12 cellular contexts compared by ENCODE assay signal in genomic region chrX:118520858-118521206, GRCh38. TPM values are rescaled to one million over a fixed set of nuclear protein-coding genes. Genes with fewer than 3 reads are reported as not detected.
DNase-seq lines count a peak whose midpoint lies in the region; ATAC-seq, FAIRE-seq and TF ChIP-seq lines count a peak whose summit lies in the region.
"Had no signal": no experiment of that assay in that cellular context is flagged by ENCODE, and none has a peak within 500 bp of the region (broad histone marks: within the 10 kb centered on the region; RNA-seq: fewer than 3 reads in every experiment).

No MANE protein-coding gene starts in this region.

- TF ChIP-seq CTCF in SK-N-SH (IDR thresholded peaks at IDR 0.05) (no peak), fibroblast of villous mesenchyme (IDR thresholded peaks at IDR 0.05; ENCODE audit: insufficient read depth, low read depth, low read length) (no peak), smooth muscle cell (IDR thresholded peaks at IDR 0.05; ENCODE audit: borderline replicate concordance, insufficient read depth, poor library complexity, severe bottlenecking) (no peak)

- H3K79me2 ChIP-seq in SK-N-SH (ENCODE audit: insufficient read depth) (peaks cover 8% of the 10 kb centered on the region), smooth muscle cell (ENCODE audit: low read depth) (no peaks in the 10 kb centered on the region)

- H3K27ac ChIP-seq in SK-N-SH (ENCODE audit: low read depth in 2 of 2, low read length in 1 of 2) (peak overlapping the region; percentile 39 to 98; a peak in 3 of 4 replicates), smooth muscle cell (ENCODE audit: low read depth) (peak overlapping the region; percentile 70), small intestine (ENCODE audit: low read depth in 1 of 2, low read length in 1 of 2) (no peak overlapping the region)

- H4K20me1 ChIP-seq in SK-N-SH (ENCODE audit: insufficient read depth), result no peaks in the 10 kb centered on the region
- no peaks in the 10 kb centered on the region for H4K20me1 ChIP-seq in smooth muscle cell (ENCODE audit: low read depth)

- peaks cover 3% of the 10 kb centered on the region for H3K36me3 Mint-ChIP-seq in activated CD4-positive, alpha-beta T cell treated with anti-CD3 and anti-CD28 coated beads for 36 hours (ENCODE audit: low read depth)

- H3K9me2 ChIP-seq in SK-N-SH, result no peaks in the 10 kb centered on the region

- no peaks in the 10 kb centered on the region for H3K9me3 Mint-ChIP-seq in activated CD4-positive, alpha-beta T cell treated with anti-CD3 and anti-CD28 coated beads for 36 hours (ENCODE audit: low read depth)
- H3K9me3 Mint-ChIP-seq: T-helper 1 cell treated with Interleukin-12 subunit alpha and Interleukin-12 subunit beta and Interleukin-4 antibody, amounts not matched to agents 30 μg/mL and 1 μg/mL, for 36 hours had no signal

- H3K27me3 ChIP-seq in SK-N-SH (ENCODE audit: insufficient read depth) (no peaks in the 10 kb centered on the region), smooth muscle cell (ENCODE audit: low read depth) (no peaks in the 10 kb centered on the region), small intestine (ENCODE audit: control insufficient read depth in 2 of 2, insufficient read depth in 2 of 2, low read length in 2 of 2) (no peaks in the 10 kb centered on the region)

- ATAC-seq in activated CD4-positive, alpha-beta T cell treated with anti-CD3 and anti-CD28 coated beads for 36 hours, result no peak

- peak overlapping the region; percentile 84 for H3K27ac Mint-ChIP-seq in activated CD4-positive, alpha-beta T cell treated with anti-CD3 and anti-CD28 coated beads for 36 hours
- H3K27ac Mint-ChIP-seq: T-helper 1 cell treated with Interleukin-12 subunit alpha and Interleukin-12 subunit beta and Interleukin-4 antibody, amounts not matched to agents 30 μg/mL and 1 μg/mL, for 36 hours had no signal

- POLR2A ChIA-PET in activated CD4-positive, alpha-beta T cell treated with anti-CD3 and anti-CD28 coated beads for 36 hours (lab: Charles Lee), result interaction anchor here (0.6 kb wide), 1 partner anchor 1043 kb away, joined by 5 read pairs; no protein-coding TSS in a partner anchor
- POLR2A ChIA-PET in SK-N-SH (lab: Yijun Ruan, JAX), result no interaction called here

- intact Hi-C loops in activated CD4-positive, alpha-beta T cell treated with anti-CD3 and anti-CD28 coated beads for 36 hours (cut with DNase I, micrococcal nuclease), result loop anchor here in 1 of 2 experiments (2.0 kb wide), 1 partner anchor 18 kb away; no protein-coding TSS in a partner anchor

- H3F3A ChIP-seq in SK-N-SH (replicated peaks; ENCODE audit: insufficient read depth), result peaks cover 12% of the 10 kb centered on the region
- H3F3A ChIP-seq in smooth muscle cell (ENCODE audit: low read depth), result no peaks in the 10 kb centered on the region

- H3K9ac ChIP-seq in SK-N-SH (peak overlapping the region; percentile 23; the same call in 1 of the 2 replicates), smooth muscle cell (ENCODE audit: low read depth) (peak overlapping the region; percentile 14)

- no peaks in the 10 kb centered on the region for H3K9me3 ChIP-seq in SK-N-SH
- no peaks in the 10 kb centered on the region for H3K9me3 ChIP-seq in smooth muscle cell (replicated peaks; ENCODE audit: low read depth)
- no peaks in the 10 kb centered on the region for H3K9me3 ChIP-seq in small intestine (ENCODE audit: control insufficient read depth, low read depth)

- no peak for DNase-seq in activated CD4-positive, alpha-beta T cell treated with anti-CD3 and anti-CD28 coated beads for 36 hours
- no peak for DNase-seq in activated CD4-positive, alpha-beta T cell treated with anti-CD3 and anti-CD28 coated beads, Interleukin-2, amount 50 U/mL, for 1 hour
- no peak for DNase-seq in SK-N-SH
- peak; percentile 31 for DNase-seq in fibroblast of villous mesenchyme (ENCODE audit: low read depth)
- no peak for DNase-seq in smooth muscle cell (lab: John Stamatoyannopoulos, UW; ENCODE audit: unreplicated experiment)
- no peak for DNase-seq in small intestine
- no peak for DNase-seq in stimulated activated CD4-positive, alpha-beta T cell treated with anti-CD3 and anti-CD28 coated beads, Interleukin-2, amount 100 ng/mL, for 48 hours
- no peak for DNase-seq in anterior cingulate cortex (lab: John Stamatoyannopoulos, UW)
- DNase-seq: 8988T, NCI-H2171 had no signal

- CTCF ChIA-PET in activated CD4-positive, alpha-beta T cell treated with anti-CD3 and anti-CD28 coated beads for 36 hours (lab: Charles Lee), result no interaction called here
- CTCF ChIA-PET in SK-N-SH (lab: Yijun Ruan, JAX), result interaction anchor here (1.0 kb wide), 1 partner anchor 81 kb away, joined by 3 read pairs; no protein-coding TSS in a partner anchor

- FAIRE-seq in small intestine (lab: Jason Lieb, UNC), result no peak
- FAIRE-seq: endothelial cell of umbilical vein had no signal

- no peak overlapping the region for H3K4me3 Mint-ChIP-seq in activated CD4-positive, alpha-beta T cell treated with anti-CD3 and anti-CD28 coated beads for 36 hours
- H3K4me3 Mint-ChIP-seq: T-helper 1 cell treated with Interleukin-12 subunit alpha and Interleukin-12 subunit beta and Interleukin-4 antibody, amounts not matched to agents 30 μg/mL and 1 μg/mL, for 36 hours had no signal

- H2AFZ ChIP-seq in SK-N-SH (ENCODE audit: low read depth) (no peak overlapping the region; the same call in 1 of the 2 replicates), smooth muscle cell (ENCODE audit: low read depth) (no peak overlapping the region)

- peaks cover 71% of the 10 kb centered on the region for H3K4me1 Mint-ChIP-seq in activated CD4-positive, alpha-beta T cell treated with anti-CD3 and anti-CD28 coated beads for 36 hours

- no peaks in the 10 kb centered on the region for H3K27me3 Mint-ChIP-seq in activated CD4-positive, alpha-beta T cell treated with anti-CD3 and anti-CD28 coated beads for 36 hours

- 16% methylated on average over 2 of the region's 2 CpGs for WGBS in SK-N-SH (ENCODE audit: low lambda C conversion rate)
- WGBS in smooth muscle cell (ENCODE audit: low lambda C conversion rate), result 45% methylated on average over 2 of the region's 2 CpGs
- WGBS in small intestine, 3 donors, result 69 to 84% (median 78%) methylated on average over 2 of the region's 2 CpGs

- H3K4me3 ChIP-seq in SK-N-SH (ENCODE audit: low read depth in 2 of 2, low read length in 1 of 2), result 0 out of 4 replicates have a peak overlapping the region, but pooled peaks of 1 of the 2 experiments have one; percentile 46
- no peak overlapping the region for H3K4me3 ChIP-seq in fibroblast of villous mesenchyme (ENCODE audit: low read depth, low read length)
- H3K4me3 ChIP-seq in smooth muscle cell, result no peak overlapping the region
- no peak overlapping the region for H3K4me3 ChIP-seq in small intestine (ENCODE audit: low read depth in 1 of 2, low read length in 2 of 2)

- H3K4me2 ChIP-seq in SK-N-SH, result peak overlapping the region; percentile 69
- peak overlapping the region; percentile 17 for H3K4me2 ChIP-seq in smooth muscle cell

- TF ChIP-seq EP300 in SK-N-SH (IDR thresholded peaks at IDR 0.05; ENCODE audit: borderline replicate concordance in 1 of 2, low read depth in 1 of 2, low read length in 1 of 2), result 0 out of 4 replicates have a peak, but pooled peaks of 1 of the 2 experiments have one; percentile 8

- no peak for TF ChIP-seq RAD21 in SK-N-SH (IDR thresholded peaks at IDR 0.05; ENCODE audit: low read length)

- H3K4me1 ChIP-seq in SK-N-SH (ENCODE audit: control insufficient read depth in 1 of 2, insufficient read depth in 2 of 2, low read depth in 1 of 2, low read length in 1 of 2) (peaks cover 0 to 24% of the 10 kb centered on the region in 2 experiments; a peak in 3 of 4 replicates), smooth muscle cell (ENCODE audit: low read depth) (peaks cover 9% of the 10 kb centered on the region), small intestine (ENCODE audit: control insufficient read depth in 2 of 2, insufficient read depth in 1 of 2, low read depth in 1 of 2, low read length in 1 of 2) (no peaks in the 10 kb centered on the region)

- H3K36me3 ChIP-seq in SK-N-SH (replicated peaks in 1 of 2; ENCODE audit: control insufficient read depth in 1 of 2, insufficient read depth in 2 of 2, low read length in 1 of 2), result peaks cover 0 to 2% of the 10 kb centered on the region in 2 experiments
- no peaks in the 10 kb centered on the region for H3K36me3 ChIP-seq in smooth muscle cell (ENCODE audit: low read depth)
- H3K36me3 ChIP-seq in small intestine (ENCODE audit: control insufficient read depth in 2 of 2, insufficient read depth in 2 of 2, low read length in 2 of 2), result no peaks in the 10 kb centered on the region

TF ChIP-seq in SK-N-SH, 30 proteins besides CTCF, POLR2A, EP300 and RAD21:
- 0 out of 2 replicates have a peak, but pooled peaks have one; percentile 12 for TF ChIP-seq FOXM1 (IDR thresholded peaks at IDR 0.05; ENCODE audit: low read depth)
- no peak for TF ChIP-seq MAX (IDR thresholded peaks at IDR 0.05; ENCODE audit: low read depth)
- no peak for TF ChIP-seq SMC3 (IDR thresholded peaks at IDR 0.05; ENCODE audit: low read depth, low read length)
- TF ChIP-seq RXRA (IDR thresholded peaks at IDR 0.05; ENCODE audit: borderline replicate concordance, low read depth), result 0 out of 2 replicates have a peak, but pooled peaks have one; percentile 2
- TF ChIP-seq, protein P1, sequence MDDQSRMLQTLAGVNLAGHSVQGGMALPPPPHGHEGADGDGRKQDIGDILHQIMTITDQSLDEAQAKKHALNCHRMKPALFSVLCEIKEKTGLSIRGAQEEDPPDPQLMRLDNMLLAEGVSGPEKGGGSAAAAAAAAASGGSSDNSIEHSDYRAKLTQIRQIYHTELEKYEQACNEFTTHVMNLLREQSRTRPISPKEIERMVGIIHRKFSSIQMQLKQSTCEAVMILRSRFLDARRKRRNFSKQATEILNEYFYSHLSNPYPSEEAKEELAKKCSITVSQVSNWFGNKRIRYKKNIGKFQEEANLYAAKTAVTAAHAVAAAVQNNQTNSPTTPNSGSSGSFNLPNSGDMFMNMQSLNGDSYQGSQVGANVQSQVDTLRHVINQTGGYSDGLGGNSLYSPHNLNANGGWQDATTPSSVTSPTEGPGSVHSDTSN (IDR thresholded peaks at IDR 0.05), result peak; percentile 54
- no peak; the same call in 1 of the 2 replicates for TF ChIP-seq POLR2AphosphoS5 (IDR thresholded peaks at IDR 0.05; ENCODE audit: low read depth, low read length)

RNA-seq across cellular contexts. Expression of gene DOCK11, which starts 25.2 kb away (rescaled TPM):
- total RNA-seq in activated CD4-positive, alpha-beta T cell treated with anti-CD3 and anti-CD28 coated beads for 36 hours, result 10 to 100 TPM; 37.2 to 47.3 TPM
- polyA plus RNA-seq in SK-N-SH (2012; rRNA removed) (34.8 and 39.3 TPM in 2 replicates), smooth muscle cell (1.3 and 2.3 TPM in 2 replicates), small intestine (1 to 10 TPM; 1.3 to 8.6 (median 3.2) TPM)
- polyA plus RNA-seq in SK-N-SH (2012; cell fraction: cytosol; rRNA removed), result 50.5 and 72.0 TPM in 2 replicates
- polyA plus RNA-seq in SK-N-SH (2012; cell fraction: nucleus; rRNA removed), result 24.0 and 47.2 TPM in 2 replicates
- total RNA-seq in fibroblast of villous mesenchyme (50.1 and 54.4 TPM in 2 replicates), smooth muscle cell (2.6 and 3.5 TPM in 2 replicates)

Comparison
In these comparisons a context has a peak if more than half of its experiments do, and no peak if none do; other contexts are left out.
1. H3K27ac ChIP-seq: peak in SK-N-SH (2 of 2) and smooth muscle cell (single experiment); none in small intestine (0 of 2).